14 cellular contexts compared by ENCODE assay signal in genomic region chr1:67803380-67804279, GRCh38. TPM values are rescaled to one million over a fixed set of nuclear protein-coding genes. Genes with fewer than 3 reads are reported as not detected.
DNase-seq lines count a peak whose midpoint lies in the region; ATAC-seq and TF ChIP-seq lines count a peak whose summit lies in the region.
"Had no signal": no experiment of that assay in that cellular context is flagged by ENCODE, and none has a peak within 500 bp of the region (broad histone marks: within the 10 kb centered on the region; RNA-seq: fewer than 3 reads in every experiment).

No MANE protein-coding gene starts in this region.

- no peak overlapping the region for H3K27ac ChIP-seq in adrenal gland

- no peaks in the 10 kb centered on the region for H3K36me3 Mint-ChIP-seq in WTC11
- H3K36me3 Mint-ChIP-seq in activated CD4-positive, alpha-beta memory T cell treated with anti-CD3 and anti-CD28 coated beads, Interleukin-2, amount 10 ng/mL, durations not matched to agents 7 days and 5 days (ENCODE audit: low read depth), result no peaks in the 10 kb centered on the region
- H3K36me3 Mint-ChIP-seq: T-cell had no signal

- no peak overlapping the region for H3K4me3 Mint-ChIP-seq in WTC11
- no peak overlapping the region for H3K4me3 Mint-ChIP-seq in activated CD4-positive, alpha-beta memory T cell treated with anti-CD3 and anti-CD28 coated beads, Interleukin-2, amount 10 ng/mL, durations not matched to agents 7 days and 5 days
- H3K4me3 Mint-ChIP-seq: activated CD4-positive, alpha-beta T cell treated with anti-CD3 and anti-CD28 coated beads, Interleukin-2, amount 10 ng/mL, durations not matched to agents 24 days and 14 days; T-cell had no signal

- peak; percentile 55; the same call in 1 of the 2 replicates for ATAC-seq in WTC11
- ATAC-seq in sciatic nerve, result peak; percentile 72
- no peak for ATAC-seq in GM19324 (IDR thresholded peaks at IDR 0.05; ENCODE audit: low FRiP score, unreplicated experiment)
- ATAC-seq: T-cell had no signal

- peaks cover 0 to 4% (median 0%) of the 10 kb centered on the region in 3 donors for H3K9me3 ChIP-seq in adrenal gland (replicated peaks in 1 of 3)

- H3K36me3 ChIP-seq in H7 (replicated peaks; ENCODE audit: control insufficient read depth, insufficient read depth, low read length) (no peaks in the 10 kb centered on the region), adrenal gland (replicated peaks in 1 of 2) (no peaks in the 10 kb centered on the region)

- peaks cover 15 to 16% of the 10 kb centered on the region in 2 donors for H3K4me1 ChIP-seq in adrenal gland (replicated peaks in 1 of 2)

- CTCF ChIA-PET in WTC11 (lab: Charles Lee), result interaction anchor here (1.0 to 1.2 kb wide), 3 partner anchors 9 to 43 kb away, joined by 3 to 8 read pairs (median 6); no protein-coding TSS in a partner anchor
- CTCF ChIA-PET in activated CD4-positive, alpha-beta memory T cell treated with anti-CD3 and anti-CD28 coated beads, Interleukin-2, amount 10 ng/mL, durations not matched to agents 7 days and 5 days (lab: Charles Lee), result no interaction called here

- H3K9me3 Mint-ChIP-seq in WTC11, result no peaks in the 10 kb centered on the region
- no peaks in the 10 kb centered on the region for H3K9me3 Mint-ChIP-seq in activated CD4-positive, alpha-beta memory T cell treated with anti-CD3 and anti-CD28 coated beads, Interleukin-2, amount 10 ng/mL, durations not matched to agents 7 days and 5 days
- H3K9me3 Mint-ChIP-seq: activated CD4-positive, alpha-beta T cell treated with anti-CD3 and anti-CD28 coated beads, Interleukin-2, amount 10 ng/mL, durations not matched to agents 24 days and 14 days; activated T-helper 2 cell treated with anti-CD3 and anti-CD28 coated beads, Interferon-gamma antibody, Interleukin-2, Interleukin-4, amounts not matched to agents 10 μg/mL and 5 μg/mL and 100 μg/mL, durations not matched to agents 14 hours and 24 hours and 36 hours; T-cell had no signal

- intact Hi-C loops in sciatic nerve (cut with DNase I), result no loop called here
- intact Hi-C loops in adrenal gland (cut with DNase I), result no loop called here

- no peak for TF ChIP-seq POLR2A in adrenal gland (IDR thresholded peaks at IDR 0.05)

- no peak for TF ChIP-seq CTCF in WTC11 (IDR thresholded peaks at IDR 0.05)
- no peak for TF ChIP-seq CTCF in foreskin fibroblast (IDR thresholded peaks at IDR 0.05; ENCODE audit: low read depth, low read length)
- TF ChIP-seq CTCF in adrenal gland (IDR thresholded peaks at IDR 0.05), result no peak

- peaks cover 15% of the 10 kb centered on the region for H3K4me1 Mint-ChIP-seq in WTC11
- H3K4me1 Mint-ChIP-seq in activated CD4-positive, alpha-beta memory T cell treated with anti-CD3 and anti-CD28 coated beads, Interleukin-2, amount 10 ng/mL, durations not matched to agents 7 days and 5 days, result no peaks in the 10 kb centered on the region
- H3K4me1 Mint-ChIP-seq: activated CD4-positive, alpha-beta T cell treated with anti-CD3 and anti-CD28 coated beads, Interleukin-2, amount 10 ng/mL, durations not matched to agents 24 days and 14 days; T-cell had no signal

- DNase-seq in H7, result peak; percentile 17
- DNase-seq in WTC11 (ENCODE audit: low spot score), result no peak
- DNase-seq in foreskin fibroblast, result peak; percentile 59 to 84
- DNase-seq in sciatic nerve (ENCODE audit: low spot score), result no peak
- no peak for DNase-seq in activated CD4-positive, alpha-beta memory T cell treated with anti-CD3 and anti-CD28 coated beads, Interleukin-2, amount 10 ng/mL, durations not matched to agents 7 days and 5 days
- no peak for DNase-seq in adrenal gland
- DNase-seq: activated CD4-positive, alpha-beta T cell treated with anti-CD3 and anti-CD28 coated beads, Interleukin-2, amount 10 ng/mL, durations not matched to agents 24 days and 14 days; Calu3; MM.1S; NCI-H345; OCI-M1; T-cell had no signal

- H3K27me3 ChIP-seq in H7 (ENCODE audit: control insufficient read depth, insufficient read depth, low read length), result no peaks in the 10 kb centered on the region
- no peaks in the 10 kb centered on the region for H3K27me3 ChIP-seq in adrenal gland

- no peak overlapping the region for H3K27ac Mint-ChIP-seq in WTC11
- H3K27ac Mint-ChIP-seq in activated CD4-positive, alpha-beta memory T cell treated with anti-CD3 and anti-CD28 coated beads, Interleukin-2, amount 10 ng/mL, durations not matched to agents 7 days and 5 days, result no peak overlapping the region
- H3K27ac Mint-ChIP-seq: activated CD4-positive, alpha-beta T cell treated with anti-CD3 and anti-CD28 coated beads, Interleukin-2, amount 10 ng/mL, durations not matched to agents 24 days and 14 days; activated T-helper 2 cell treated with anti-CD3 and anti-CD28 coated beads, Interferon-gamma antibody, Interleukin-2, Interleukin-4, amounts not matched to agents 10 μg/mL and 5 μg/mL and 100 μg/mL, durations not matched to agents 14 hours and 24 hours and 36 hours; T-cell had no signal

- POLR2A ChIA-PET in WTC11 (lab: Charles Lee), result no interaction called here
- POLR2A ChIA-PET in activated CD4-positive, alpha-beta memory T cell treated with anti-CD3 and anti-CD28 coated beads, Interleukin-2, amount 10 ng/mL, durations not matched to agents 7 days and 5 days (lab: Charles Lee), result no interaction called here

- H3K4me3 ChIP-seq in H7 (ENCODE audit: insufficient read depth, low read depth, low read length) (no peak overlapping the region), foreskin fibroblast (ENCODE audit: low read depth in 1 of 2, low read length in 2 of 2) (peak overlapping the region in 1 of 2 donors; percentile 36), adrenal gland (no peak overlapping the region)

- 73 to 87% (median 75%) methylated on average over 7 of the region's 7 CpGs for WGBS in adrenal gland, 4 donors

- no peaks in the 10 kb centered on the region for H3K27me3 Mint-ChIP-seq in WTC11 (ENCODE audit: low read depth)
- peaks cover 27% of the 10 kb centered on the region for H3K27me3 Mint-ChIP-seq in activated CD4-positive, alpha-beta memory T cell treated with anti-CD3 and anti-CD28 coated beads, Interleukin-2, amount 10 ng/mL, durations not matched to agents 7 days and 5 days

TF ChIP-seq in WTC11, 78 proteins besides CTCF, POLR2A, EP300 and RAD21 (continues in another document):
- TF ChIP-seq SMAD3 (CRISPR knock-in tag; IDR thresholded peaks at IDR 0.05; ENCODE audit: borderline replicate concordance) (no peak), MLX (CRISPR knock-in tag; IDR thresholded peaks at IDR 0.05) (no peak), ATF2 (CRISPR knock-in tag; IDR thresholded peaks at IDR 0.05; ENCODE audit: borderline replicate concordance, low read depth) (no peak), GTF2I (CRISPR knock-in tag; conservative IDR thresholded peaks at IDR 0.05) (no peak), FOXP1 (CRISPR knock-in tag; IDR thresholded peaks at IDR 0.05; ENCODE audit: borderline replicate concordance) (no peak), USF1 (CRISPR knock-in tag; IDR thresholded peaks at IDR 0.05) (no peak), TEAD1 (CRISPR knock-in tag; IDR thresholded peaks at IDR 0.05) (no peak), ZNF281 (CRISPR knock-in tag; IDR thresholded peaks at IDR 0.05) (no peak)

RNA-seq across cellular contexts. Expression of gene GNG12, which starts 29.6 kb away (rescaled TPM):
- 42.8 and 48.1 TPM in 2 replicates for total RNA-seq in H7 (2014; rRNA removed; shearing (Covaris generic))
- total RNA-seq in WTC11 (2021) (20.7 to 23.7 TPM (median 21.9 TPM) in 3 replicates), sciatic nerve (67.8 TPM), adrenal gland (100 to 1,000 TPM in 1 of 8 donors, 10 to 100 TPM in 7; 75.7 to 121 (median 87.0) TPM)
- under 1 TPM; 0.05 TPM for total RNA-seq in activated CD4-positive, alpha-beta memory T cell treated with anti-CD3 and anti-CD28 coated beads, Interleukin-2, amount 10 ng/mL, durations not matched to agents 7 days and 5 days
- polyA plus RNA-seq in adrenal gland, result 100 to 1,000 TPM in 1 of 3 donors, 10 to 100 TPM in 2; 15.3 to 102 (median 19.9) TPM

Comparison
In these comparisons a context has a peak if more than half of its experiments do, and no peak if none do; other contexts are left out.
1. DNase-seq: peak in H7 (single experiment) and foreskin fibroblast (2 of 2); none in WTC11 (single experiment), sciatic nerve (single experiment), activated CD4-positive, alpha-beta memory T cell treated with anti-CD3 and anti-CD28 coated beads, Interleukin-2, amount 10 ng/mL, durations not matched to agents 7 days and 5 days (single experiment) and adrenal gland (0 of 7).
2. RNA of gene GNG12, which starts 29.6 kb away (total RNA-seq): 75.7 to 121 TPM in adrenal gland, 67.8 TPM in sciatic nerve (single experiment), 42.8 to 48.1 TPM in H7 and 20.7 to 23.7 TPM in WTC11; 0.05 TPM in activated CD4-positive, alpha-beta memory T cell treated with anti-CD3 and anti-CD28 coated beads, Interleukin-2, amount 10 ng/mL, durations not matched to agents 7 days and 5 days; every median in the first group is over 10 times any median in the second.